ENCODE assay signal across 17 cellular contexts in genomic region chrX:19893722-19894121, GRCh38. TPM values are rescaled to one million over a fixed set of nuclear protein-coding genes. Genes with fewer than 3 reads are reported as not detected.
DNase-seq lines count a peak whose midpoint lies in the region; ATAC-seq, FAIRE-seq and TF ChIP-seq lines count a peak whose summit lies in the region.
"Had no signal": no experiment of that assay in that cellular context is flagged by ENCODE, and none has a peak within 500 bp of the region (broad histone marks: within the 10 kb centered on the region; RNA-seq: fewer than 3 reads in every experiment).

No MANE protein-coding gene starts in this region.

- no peaks in the 10 kb centered on the region for H3K27me3 Mint-ChIP-seq in stimulated activated naive B cell treated with anti-CD40 and anti-IgM and Interleukin-4, amounts not matched to agents 10 μg/mL and 1 μg/mL and 100 μg/mL, for 72 hours
- H3K27me3 Mint-ChIP-seq: brain had no signal

- no peaks in the 10 kb centered on the region for H3K36me3 Mint-ChIP-seq in stimulated activated naive B cell treated with anti-CD40 and anti-IgM and Interleukin-4, amounts not matched to agents 10 μg/mL and 1 μg/mL and 100 μg/mL, for 72 hours
- H3K36me3 Mint-ChIP-seq: brain had no signal

- no peak overlapping the region for H3K4me3 ChIP-seq in A549
- no peak overlapping the region for H3K4me3 ChIP-seq in fibroblast of the aortic adventitia (ENCODE audit: low read depth, low read length)
- H3K4me3 ChIP-seq: BLaER1, heart left ventricle had no signal

- TF ChIP-seq EP300 in A549 (IDR thresholded peaks at IDR 0.05): no peak

- no peaks in the 10 kb centered on the region for H3K9me3 ChIP-seq in A549
- H3K9me3 ChIP-seq: BLaER1, heart left ventricle, SK-N-SH had no signal

- H3K4me1 Mint-ChIP-seq in stimulated activated naive B cell treated with anti-CD40 and anti-IgM and Interleukin-4, amounts not matched to agents 10 μg/mL and 1 μg/mL and 100 μg/mL, for 72 hours: peaks cover 4 to 8% of the 10 kb centered on the region in 2 donors

- peak in 1 of 2 experiments; percentile 58; a peak in 2 of 6 replicates for ATAC-seq in A549
- no peak for ATAC-seq in GM21723 (IDR thresholded peaks at IDR 0.05; ENCODE audit: unreplicated experiment)
- no peak for ATAC-seq in stimulated activated naive B cell treated with anti-CD40 and anti-IgM and Interleukin-4, amounts not matched to agents 10 μg/mL and 1 μg/mL and 100 μg/mL, for 72 hours (replicated peaks)
- ATAC-seq in GM18909 (IDR thresholded peaks at IDR 0.05; ENCODE audit: poor library complexity, unreplicated experiment): no peak
- ATAC-seq: heart left ventricle had no signal

- in situ Hi-C loops in G401 (cut with HindIII; ENCODE audit: low sequenced_read_pairs): no loop called here

- peak overlapping the region; percentile 48 for H3K4me2 ChIP-seq in A549
- H3K4me2 ChIP-seq: BLaER1, SK-N-SH had no signal

- POLR2A ChIA-PET in A549 (lab: Yijun Ruan, JAX): interaction anchor here (0.6 kb wide), 1 partner anchor 211 kb away, joined by 5 read pairs; no protein-coding TSS in a partner anchor

- peaks cover 26% of the 10 kb centered on the region for H3K4me1 ChIP-seq in A549
- H3K4me1 ChIP-seq: heart left ventricle, parathyroid adenoma had no signal

- WGBS in A549 (ENCODE audit: missing lambda C conversion rate): 5% methylated on average over 6 of the region's 6 CpGs

- H3K27ac Mint-ChIP-seq in stimulated activated naive B cell treated with anti-CD40 and anti-IgM and Interleukin-4, amounts not matched to agents 10 μg/mL and 1 μg/mL and 100 μg/mL, for 72 hours: no peak overlapping the region
- H3K27ac Mint-ChIP-seq: brain had no signal

- no peak for TF ChIP-seq CTCF in A549 (IDR thresholded peaks at IDR 0.05)
- no peak for TF ChIP-seq CTCF in VCaP (conservative IDR thresholded peaks at IDR 0.05)
- TF ChIP-seq CTCF in fibroblast of the aortic adventitia (IDR thresholded peaks at IDR 0.05; ENCODE audit: insufficient read depth, low read length): no peak

- H3K4me3 Mint-ChIP-seq in stimulated activated naive B cell treated with anti-CD40 and anti-IgM and Interleukin-4, amounts not matched to agents 10 μg/mL and 1 μg/mL and 100 μg/mL, for 72 hours: no peak overlapping the region
- H3K4me3 Mint-ChIP-seq: brain had no signal

- peak; percentile 63 for FAIRE-seq in A549 (lab: Jason Lieb, UNC)
- FAIRE-seq: G401.6 had no signal

- TF ChIP-seq RAD21 in A549 (conservative IDR thresholded peaks at IDR 0.05 in 1 of 2, IDR thresholded peaks at IDR 0.05 in 1 of 2): no peak

- DNase-seq in A549 (ENCODE audit: low read depth in 1 of 2, low spot score in 1 of 2): peak in 1 of 2 experiments; percentile 75
- DNase-seq in EL: peak; percentile 61
- DNase-seq in fibroblast of the aortic adventitia (ENCODE audit: low read depth): peak; percentile 62
- DNase-seq in G401 (ENCODE audit: low spot score): no peak
- DNase-seq in stimulated activated naive B cell treated with anti-CD40 and anti-IgM and Interleukin-4, amounts not matched to agents 10 μg/mL and 1 μg/mL and 100 μg/mL, for 72 hours: no peak
- DNase-seq: activated gamma-delta T cell, heart left ventricle, MM.1S, NCI-H2227 treated with DMSO at 0.1 percent for 48 hours, SK-N-SH had no signal

- CTCF ChIA-PET in A549 (lab: Yijun Ruan, JAX): interaction anchor here (2.0 kb wide), 1 partner anchor 11 kb away, joined by 6 read pairs; no protein-coding TSS in a partner anchor

- H3K27ac ChIP-seq in A549: peak overlapping the region; percentile 42 to 56; a peak in 4 of 6 replicates
- H3K27ac ChIP-seq in VCaP: peak overlapping the region; percentile 76
- H3K27ac ChIP-seq: BLaER1, heart left ventricle, parathyroid adenoma had no signal

- no peaks in the 10 kb centered on the region for H3K9me3 Mint-ChIP-seq in stimulated activated naive B cell treated with anti-CD40 and anti-IgM and Interleukin-4, amounts not matched to agents 10 μg/mL and 1 μg/mL and 100 μg/mL, for 72 hours

- no peak for TF ChIP-seq POLR2A in A549 (IDR thresholded peaks at IDR 0.05; ENCODE audit: low read length)

TF ChIP-seq in A549, 52 proteins besides CTCF, POLR2A, EP300 and RAD21:
- TF ChIP-seq HEYL (CRISPR knock-in tag; IDR thresholded peaks at IDR 0.05) (no peak), ZSCAN20 (CRISPR knock-in tag; IDR thresholded peaks at IDR 0.05) (no peak), REST (IDR thresholded peaks at IDR 0.05) (no peak), ZNF302 (CRISPR knock-in tag; IDR thresholded peaks at IDR 0.05) (no peak), KDM1A (IDR thresholded peaks at IDR 0.05; ENCODE audit: low read depth) (no peak), ZFP36 (IDR thresholded peaks at IDR 0.05; ENCODE audit: borderline replicate concordance, partially characterized antibody) (no peak), USF2 (IDR thresholded peaks at IDR 0.05) (no peak), MAZ (IDR thresholded peaks at IDR 0.05; ENCODE audit: borderline replicate concordance, low read depth, low read length) (no peak), MAX (IDR thresholded peaks at IDR 0.05) (no peak), NPAS2 (CRISPR knock-in tag; IDR thresholded peaks at IDR 0.05; ENCODE audit: borderline replicate concordance) (no peak), NFE2L2 (conservative IDR thresholded peaks at IDR 0.05; ENCODE audit: low read length) (no peak), EHMT2 (IDR thresholded peaks at IDR 0.05; ENCODE audit: low read depth) (no peak), MAFK (IDR thresholded peaks at IDR 0.05; ENCODE audit: partially characterized antibody) (no peak), NR3C1 (IDR thresholded peaks at IDR 0.05) (no peak), E2F6 (IDR thresholded peaks at IDR 0.05; ENCODE audit: borderline replicate concordance, low read depth) (no peak), TFCP2L1 (CRISPR knock-in tag; IDR thresholded peaks at IDR 0.05) (no peak), MYC (IDR thresholded peaks at IDR 0.05; ENCODE audit: borderline replicate concordance, low read length) (no peak), HDAC2 (IDR thresholded peaks at IDR 0.05) (no peak), TP53 (CRISPR knock-in tag; IDR thresholded peaks at IDR 0.05) (no peak)

RNA-seq across cellular contexts. Expression of gene SH3KBP1, which starts 6.3 kb away (rescaled TPM):
- polyA plus RNA-seq in A549 (2011; rRNA removed): 67.0 and 83.0 TPM in 2 replicates
- polyA plus RNA-seq in A549 (2012; cell fraction: cytosol; rRNA removed): 26.9 and 27.6 TPM in 2 replicates
- 19.7 and 22.2 TPM in 2 replicates for polyA plus RNA-seq in A549 (2012; cell fraction: nucleus; rRNA removed)
- 64.5 to 77.5 TPM (median 67.7 TPM) in 3 replicates for polyA plus RNA-seq in A549 (2017; fragmentation: RNase III; extraction: RNeasy Plus Mini Kit Qiagen cat#74134 plus additional on column Dnase treatment)
- 41.8 and 44.6 TPM in 2 replicates for polyA minus RNA-seq in A549 (2011; rRNA and poly(A)+ RNA removed)
- total RNA-seq in fibroblast of the aortic adventitia (ENCODE audit: low replicate concordance): 43.5 and 53.7 TPM in 2 replicates
- 16.7 and 26.8 TPM in 2 replicates for total RNA-seq in G401 (2014; rRNA removed; shearing (Covaris generic))

Comparison
In these comparisons a context has a peak if more than half of its experiments do, and no peak if none do; other contexts are left out.
1. DNase-seq: peak in EL (single experiment) and fibroblast of the aortic adventitia (single experiment); none in G401 (single experiment) and stimulated activated naive B cell treated with anti-CD40 and anti-IgM and Interleukin-4, amounts not matched to agents 10 μg/mL and 1 μg/mL and 100 μg/mL, for 72 hours (single experiment).